In genomic region chr3:17800232-17800631, GRCh38 we compare ENCODE assay signal across 21 cellular contexts. TPM values are rescaled to one million over a fixed set of nuclear protein-coding genes. Genes with fewer than 3 reads are reported as not detected.
DNase-seq lines count a peak whose midpoint lies in the region; ATAC-seq and TF ChIP-seq lines count a peak whose summit lies in the region.
"Had no signal": no experiment of that assay in that cellular context is flagged by ENCODE, and none has a peak within 500 bp of the region (broad histone marks: within the 10 kb centered on the region; RNA-seq: fewer than 3 reads in every experiment).

No MANE protein-coding gene starts in this region.

- no peaks in the 10 kb centered on the region for H3K4me1 ChIP-seq in trophoblast cell (ENCODE audit: control insufficient read depth in 1 of 2, insufficient read depth in 2 of 2, low read length in 2 of 2)
- no peaks in the 10 kb centered on the region for H3K4me1 ChIP-seq in upper lobe of left lung
- H3K4me1 ChIP-seq in endodermal cell (ENCODE audit: control insufficient read depth, insufficient read depth, low read length), result no peaks in the 10 kb centered on the region
- H3K4me1 ChIP-seq: adrenal gland had no signal

- no peak overlapping the region for H3K23ac ChIP-seq in trophoblast cell (ENCODE audit: low read length)

- no peak overlapping the region for H2AK5ac ChIP-seq in trophoblast cell (ENCODE audit: low read length)

- no peak overlapping the region for H2BK12ac ChIP-seq in trophoblast cell (ENCODE audit: low read length)

- no peak overlapping the region for H2BK5ac ChIP-seq in trophoblast cell (ENCODE audit: low read depth, low read length, poor library complexity)

- H2AFZ ChIP-seq in trophoblast cell (ENCODE audit: insufficient read depth, low read length, poor library complexity), result no peak overlapping the region

- no CpG with 5 or more reads among the region's 2 CpGs for WGBS in trophoblast cell (ENCODE audit: extremely low coverage, insufficient coverage, insufficient read length)
- WGBS in upper lobe of left lung, 2 donors, result 96 to 98% methylated on average over 2 of the region's 2 CpGs
- WGBS in endodermal cell (ENCODE audit: insufficient coverage in 1 of 2, insufficient read length in 1 of 2), 2 experiments, result 91 to 93% methylated on average over 2 of the region's 2 CpGs

- no peak overlapping the region for H3K4me3 ChIP-seq in brain microvascular endothelial cell (ENCODE audit: low read depth, low read length)
- no peak overlapping the region for H3K4me3 ChIP-seq in trophoblast cell (ENCODE audit: low read depth, low read length)
- H3K4me3 ChIP-seq in upper lobe of left lung, result no peak overlapping the region
- no peak overlapping the region for H3K4me3 ChIP-seq in endodermal cell (ENCODE audit: low read length)
- H3K4me3 ChIP-seq: adrenal gland had no signal

- no peak overlapping the region for H4K8ac ChIP-seq in trophoblast cell (ENCODE audit: low read depth, low read length)

- H4K12ac ChIP-seq in trophoblast cell (ENCODE audit: low read depth, low read length), result no peak overlapping the region

- no peak for TF ChIP-seq POLR2A in upper lobe of left lung (IDR thresholded peaks at IDR 0.05)

- no peaks in the 10 kb centered on the region for H3K9me3 Mint-ChIP-seq in endodermal cell
- H3K9me3 Mint-ChIP-seq: activated CD8-positive, alpha-beta T cell treated with anti-CD3 and anti-CD28 coated beads for 36 hours; dendritic cell treated with granulocyte-macrophage colony-stimulating factor and Interleukin-4, amounts not matched to agents 40 ng/mL and 50 ng/mL, for 4 days; stimulated activated effector memory CD8-positive, alpha-beta T cell treated with anti-CD3 and anti-CD28 coated beads, Interleukin-12 subunit alpha, Interleukin-12 subunit beta, amount 100 ng/mL, for 72 hours had no signal

- no peak overlapping the region for H2BK120ac ChIP-seq in trophoblast cell (ENCODE audit: insufficient read depth, low read length, poor library complexity)

- no peaks in the 10 kb centered on the region for H3K27me3 Mint-ChIP-seq in endodermal cell (ENCODE audit: insufficient read depth)
- H3K27me3 Mint-ChIP-seq: dendritic cell treated with granulocyte-macrophage colony-stimulating factor and Interleukin-4, amounts not matched to agents 40 ng/mL and 50 ng/mL, for 4 days; progenitor cell of endocrine pancreas had no signal

- H3K14ac ChIP-seq in trophoblast cell (ENCODE audit: low read length), result no peak overlapping the region

- no peaks in the 10 kb centered on the region for H3K36me3 ChIP-seq in brain microvascular endothelial cell (replicated peaks)
- H3K36me3 ChIP-seq in trophoblast cell (ENCODE audit: control insufficient read depth in 1 of 2, insufficient read depth in 2 of 2, low read length in 2 of 2), result no peaks in the 10 kb centered on the region
- no peaks in the 10 kb centered on the region for H3K36me3 ChIP-seq in upper lobe of left lung
- no peaks in the 10 kb centered on the region for H3K36me3 ChIP-seq in endodermal cell (ENCODE audit: control insufficient read depth, insufficient read depth, low read length)
- H3K36me3 ChIP-seq: adrenal gland had no signal

- H3K4me3 Mint-ChIP-seq in endodermal cell, result no peak overlapping the region
- H3K4me3 Mint-ChIP-seq: activated CD8-positive, alpha-beta T cell treated with anti-CD3 and anti-CD28 coated beads for 36 hours; CD4-positive, CD25-positive, alpha-beta regulatory T cell; dendritic cell treated with granulocyte-macrophage colony-stimulating factor and Interleukin-4, amounts not matched to agents 40 ng/mL and 50 ng/mL, for 4 days; stimulated activated effector memory CD8-positive, alpha-beta T cell treated with anti-CD3 and anti-CD28 coated beads, Interleukin-12 subunit alpha, Interleukin-12 subunit beta, amount 100 ng/mL, for 72 hours had no signal

- H3K4ac ChIP-seq in trophoblast cell (ENCODE audit: low read depth, low read length), result no peak overlapping the region

- no peak overlapping the region for H4K91ac ChIP-seq in trophoblast cell (ENCODE audit: low read depth, low read length)

- no peak overlapping the region for H3K27ac Mint-ChIP-seq in endodermal cell
- H3K27ac Mint-ChIP-seq: activated CD8-positive, alpha-beta T cell treated with anti-CD3 and anti-CD28 coated beads for 36 hours; CD4-positive, CD25-positive, alpha-beta regulatory T cell; dendritic cell treated with granulocyte-macrophage colony-stimulating factor and Interleukin-4, amounts not matched to agents 40 ng/mL and 50 ng/mL, for 4 days; progenitor cell of endocrine pancreas; stimulated activated effector memory CD8-positive, alpha-beta T cell treated with anti-CD3 and anti-CD28 coated beads, Interleukin-12 subunit alpha, Interleukin-12 subunit beta, amount 100 ng/mL, for 72 hours had no signal

- no peak for TF ChIP-seq EP300 in upper lobe of left lung (IDR thresholded peaks at IDR 0.05)

- no peaks in the 10 kb centered on the region for H3K36me3 Mint-ChIP-seq in endodermal cell (ENCODE audit: low read depth)
- H3K36me3 Mint-ChIP-seq: CD4-positive, CD25-positive, alpha-beta regulatory T cell; stimulated activated effector memory CD8-positive, alpha-beta T cell treated with anti-CD3 and anti-CD28 coated beads, Interleukin-12 subunit alpha, Interleukin-12 subunit beta, amount 100 ng/mL, for 72 hours had no signal

- peak; percentile 66 for DNase-seq in ELR (ENCODE audit: low read depth)
- DNase-seq in NCI-H226, result peak; percentile 87
- DNase-seq in brain microvascular endothelial cell, result peak; percentile 35
- DNase-seq in kidney tubule cell (ENCODE audit: low spot score), result peak; percentile 72
- no peak for DNase-seq in trophoblast cell
- no peak for DNase-seq in HuH-7.5 (ENCODE audit: low spot score)
- DNase-seq in upper lobe of left lung, result no peak
- DNase-seq in endodermal cell, result no peak
- DNase-seq: activated CD8-positive, alpha-beta T cell treated with anti-CD3 and anti-CD28 coated beads for 36 hours; activated gamma-delta T cell; adrenal gland; CD4-positive, CD25-positive, alpha-beta regulatory T cell; GF-D8; kidney; NCI-H1417; NCI-H510A treated with DMSO at 0.1 percent for 48 hours; RPMI8226; stimulated activated CD4-positive, alpha-beta T cell treated with anti-CD3 and anti-CD28 coated beads, Interleukin-2, amount 100 ng/mL, for 24 hours had no signal

- in situ Hi-C loops in brain microvascular endothelial cell (cut with HindIII; ENCODE audit: low pct_ligation_motif_present, low sequenced_read_pairs), result no loop called here

- H3K9ac ChIP-seq in trophoblast cell (ENCODE audit: low read length) (no peak overlapping the region), endodermal cell (ENCODE audit: extremely low read depth, low read length, poor library complexity, severe bottlenecking) (no peak overlapping the region)

- ATAC-seq in upper lobe of left lung (ENCODE audit: low FRiP score in 2 of 2), result no peak
- ATAC-seq: activated CD8-positive, alpha-beta T cell treated with anti-CD3 and anti-CD28 coated beads for 36 hours; stimulated activated effector memory CD8-positive, alpha-beta T cell treated with anti-CD3 and anti-CD28 coated beads, Interleukin-12 subunit alpha, Interleukin-12 subunit beta, amount 100 ng/mL, for 72 hours had no signal

- peaks cover 5% of the 10 kb centered on the region for H3K4me1 Mint-ChIP-seq in endodermal cell
- H3K4me1 Mint-ChIP-seq: CD4-positive, CD25-positive, alpha-beta regulatory T cell; stimulated activated effector memory CD8-positive, alpha-beta T cell treated with anti-CD3 and anti-CD28 coated beads, Interleukin-12 subunit alpha, Interleukin-12 subunit beta, amount 100 ng/mL, for 72 hours had no signal

- H3K9me3 ChIP-seq in trophoblast cell (ENCODE audit: insufficient read depth, low read depth, low read length) (no peaks in the 10 kb centered on the region), upper lobe of left lung (no peaks in the 10 kb centered on the region), endodermal cell (ENCODE audit: control insufficient read depth, low read length) (no peaks in the 10 kb centered on the region)
- H3K9me3 ChIP-seq: adrenal gland had no signal

- no peak overlapping the region for H3K18ac ChIP-seq in trophoblast cell (ENCODE audit: low read length)

- no peak for TF ChIP-seq CTCF in brain microvascular endothelial cell (IDR thresholded peaks at IDR 0.05; ENCODE audit: low read depth, low read length, missing control alignments)
- TF ChIP-seq CTCF in upper lobe of left lung (IDR thresholded peaks at IDR 0.05), result no peak
- no peak for TF ChIP-seq CTCF in endodermal cell (conservative IDR thresholded peaks at IDR 0.05)

- H3K27ac ChIP-seq in brain microvascular endothelial cell (no peak overlapping the region), trophoblast cell (ENCODE audit: low read depth, low read length) (no peak overlapping the region), upper lobe of left lung (no peak overlapping the region), endodermal cell (ENCODE audit: low read depth, low read length) (no peak overlapping the region)
- H3K27ac ChIP-seq: adrenal gland had no signal

- no peak overlapping the region for H3K4me2 ChIP-seq in trophoblast cell (ENCODE audit: low read length)

- no peaks in the 10 kb centered on the region for H3K79me2 ChIP-seq in trophoblast cell (ENCODE audit: control insufficient read depth, insufficient read depth, low read length, poor library complexity)

- H3K27me3 ChIP-seq in brain microvascular endothelial cell (replicated peaks) (no peaks in the 10 kb centered on the region), trophoblast cell (ENCODE audit: insufficient read depth, low read length) (no peaks in the 10 kb centered on the region), upper lobe of left lung (no peaks in the 10 kb centered on the region), endodermal cell (ENCODE audit: control insufficient read depth, insufficient read depth, low read length, poor library complexity, severe bottlenecking) (no peaks in the 10 kb centered on the region)
- H3K27me3 ChIP-seq: adrenal gland had no signal

- no peaks in the 10 kb centered on the region for H3K79me1 ChIP-seq in trophoblast cell (ENCODE audit: low read length)

RNA-seq across cellular contexts. Expression of gene TBC1D5, which starts 57.8 kb away (rescaled TPM):
- 17.5 and 19.4 TPM in 2 replicates for polyA plus RNA-seq in trophoblast cell (2013)
- 100 to 1,000 TPM in 1 of 6 donors, 10 to 100 TPM in 5; 53.0 to 135 (median 63.3) TPM for total RNA-seq in upper lobe of left lung
- 10 to 100 TPM; 68.8 to 77.7 TPM for total RNA-seq in endodermal cell
- 51.6 TPM for polyA plus RNA-seq in endodermal cell (2013, experiment 1 of 2)
- 46.0 TPM for polyA plus RNA-seq in endodermal cell (2013, experiment 2 of 2)

Comparison
In these comparisons a context has a peak if more than half of its experiments do, and no peak if none do; other contexts are left out.
1. DNase-seq: peak in ELR (single experiment), NCI-H226 (single experiment), brain microvascular endothelial cell (single experiment) and kidney tubule cell (single experiment); none in trophoblast cell (0 of 2), HuH-7.5 (single experiment), upper lobe of left lung (0 of 2) and endodermal cell (single experiment).